ENCODE assay signal across 1 cellular context in the genomic region with DNA sequence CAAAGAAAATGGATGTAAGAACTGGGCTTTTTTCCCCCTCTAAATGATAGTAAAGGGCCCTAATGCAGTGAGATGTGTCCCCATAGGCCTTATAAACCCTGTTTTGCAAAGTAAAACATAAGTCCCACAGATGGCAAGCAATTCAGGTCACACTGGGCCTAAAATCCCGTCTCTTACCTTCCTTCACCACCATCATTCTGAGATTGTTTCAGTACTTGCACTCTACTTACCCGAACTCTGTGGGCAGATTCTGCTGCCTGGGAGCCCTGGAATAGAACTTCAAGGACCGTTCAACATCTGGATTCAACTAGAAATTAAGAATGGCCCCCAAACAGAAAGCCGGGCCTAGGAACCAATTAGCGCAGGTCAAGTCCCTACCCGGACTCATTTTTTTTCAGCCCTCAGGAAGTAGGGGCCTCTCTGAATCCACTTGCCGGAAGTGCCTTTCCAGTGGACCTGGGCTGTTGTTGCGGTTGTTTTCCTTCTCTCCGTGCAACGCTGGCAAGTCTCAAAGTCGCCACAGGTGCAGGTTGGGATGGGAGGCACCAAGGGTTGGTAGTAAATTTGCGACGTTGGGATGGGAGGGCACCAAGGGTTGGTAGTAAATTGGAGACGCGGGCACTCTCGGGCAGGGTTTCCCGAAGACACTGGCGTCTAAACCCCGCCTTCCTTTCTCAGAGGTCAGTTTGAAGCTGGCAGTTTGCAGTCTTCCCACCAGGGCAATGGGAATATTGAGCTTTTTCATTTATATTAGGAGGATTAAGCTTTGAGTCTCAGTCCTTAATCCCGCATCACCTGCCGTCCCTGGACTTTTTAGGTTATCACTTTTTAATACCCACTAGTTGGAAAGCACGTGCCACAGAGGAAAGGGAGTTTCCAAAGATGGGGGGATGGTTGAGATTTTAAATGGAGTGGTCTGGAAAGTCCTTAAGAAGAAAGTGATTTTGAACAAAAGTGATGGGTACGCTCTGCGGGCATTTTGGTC.
TF ChIP-seq lines count a peak whose summit lies in the region.

A gene with protein sequence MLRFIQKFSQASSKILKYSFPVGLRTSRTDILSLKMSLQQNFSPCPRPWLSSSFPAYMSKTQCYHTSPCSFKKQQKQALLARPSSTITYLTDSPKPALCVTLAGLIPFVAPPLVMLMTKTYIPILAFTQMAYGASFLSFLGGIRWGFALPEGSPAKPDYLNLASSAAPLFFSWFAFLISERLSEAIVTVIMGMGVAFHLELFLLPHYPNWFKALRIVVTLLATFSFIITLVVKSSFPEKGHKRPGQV (plus strand): TSS at position 429 of the 985 bp plus-strand sequence. CDS start 2,888 bp downstream, outside the sequence.

TF ChIP-seq in HepG2, 621 proteins besides CTCF, POLR2A, EP300 and RAD21 (continued from another document and continues in another):
- TF ChIP-seq, protein P1, sequence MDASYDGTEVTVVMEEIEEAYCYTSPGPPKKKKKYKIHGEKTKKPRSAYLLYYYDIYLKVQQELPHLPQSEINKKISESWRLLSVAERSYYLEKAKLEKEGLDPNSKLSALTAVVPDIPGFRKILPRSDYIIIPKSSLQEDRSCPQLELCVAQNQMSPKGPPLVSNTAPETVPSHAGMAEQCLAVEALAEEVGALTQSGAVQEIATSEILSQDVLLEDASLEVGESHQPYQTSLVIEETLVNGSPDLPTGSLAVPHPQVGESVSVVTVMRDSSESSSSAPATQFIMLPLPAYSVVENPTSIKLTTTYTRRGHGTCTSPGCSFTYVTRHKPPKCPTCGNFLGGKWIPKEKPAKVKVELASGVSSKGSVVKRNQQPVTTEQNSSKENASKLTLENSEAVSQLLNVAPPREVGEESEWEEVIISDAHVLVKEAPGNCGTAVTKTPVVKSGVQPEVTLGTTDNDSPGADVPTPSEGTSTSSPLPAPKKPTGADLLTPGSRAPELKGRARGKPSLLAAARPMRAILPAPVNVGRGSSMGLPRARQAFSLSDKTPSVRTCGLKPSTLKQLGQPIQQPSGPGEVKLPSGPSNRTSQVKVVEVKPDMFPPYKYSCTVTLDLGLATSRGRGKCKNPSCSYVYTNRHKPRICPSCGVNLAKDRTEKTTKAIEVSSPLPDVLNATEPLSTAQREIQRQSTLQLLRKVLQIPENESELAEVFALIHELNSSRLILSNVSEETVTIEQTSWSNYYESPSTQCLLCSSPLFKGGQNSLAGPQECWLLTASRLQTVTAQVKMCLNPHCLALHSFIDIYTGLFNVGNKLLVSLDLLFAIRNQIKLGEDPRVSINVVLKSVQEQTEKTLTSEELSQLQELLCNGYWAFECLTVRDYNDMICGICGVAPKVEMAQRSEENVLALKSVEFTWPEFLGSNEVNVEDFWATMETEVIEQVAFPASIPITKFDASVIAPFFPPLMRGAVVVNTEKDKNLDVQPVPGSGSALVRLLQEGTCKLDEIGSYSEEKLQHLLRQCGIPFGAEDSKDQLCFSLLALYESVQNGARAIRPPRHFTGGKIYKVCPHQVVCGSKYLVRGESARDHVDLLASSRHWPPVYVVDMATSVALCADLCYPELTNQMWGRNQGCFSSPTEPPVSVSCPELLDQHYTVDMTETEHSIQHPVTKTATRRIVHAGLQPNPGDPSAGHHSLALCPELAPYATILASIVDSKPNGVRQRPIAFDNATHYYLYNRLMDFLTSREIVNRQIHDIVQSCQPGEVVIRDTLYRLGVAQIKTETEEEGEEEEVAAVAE (CRISPR knock-in tag; IDR thresholded peaks at IDR 0.05; ENCODE audit: borderline replicate concordance), result 0 out of 2 replicates have a peak, but pooled peaks have one; percentile 42
- TF ChIP-seq, protein P2, sequence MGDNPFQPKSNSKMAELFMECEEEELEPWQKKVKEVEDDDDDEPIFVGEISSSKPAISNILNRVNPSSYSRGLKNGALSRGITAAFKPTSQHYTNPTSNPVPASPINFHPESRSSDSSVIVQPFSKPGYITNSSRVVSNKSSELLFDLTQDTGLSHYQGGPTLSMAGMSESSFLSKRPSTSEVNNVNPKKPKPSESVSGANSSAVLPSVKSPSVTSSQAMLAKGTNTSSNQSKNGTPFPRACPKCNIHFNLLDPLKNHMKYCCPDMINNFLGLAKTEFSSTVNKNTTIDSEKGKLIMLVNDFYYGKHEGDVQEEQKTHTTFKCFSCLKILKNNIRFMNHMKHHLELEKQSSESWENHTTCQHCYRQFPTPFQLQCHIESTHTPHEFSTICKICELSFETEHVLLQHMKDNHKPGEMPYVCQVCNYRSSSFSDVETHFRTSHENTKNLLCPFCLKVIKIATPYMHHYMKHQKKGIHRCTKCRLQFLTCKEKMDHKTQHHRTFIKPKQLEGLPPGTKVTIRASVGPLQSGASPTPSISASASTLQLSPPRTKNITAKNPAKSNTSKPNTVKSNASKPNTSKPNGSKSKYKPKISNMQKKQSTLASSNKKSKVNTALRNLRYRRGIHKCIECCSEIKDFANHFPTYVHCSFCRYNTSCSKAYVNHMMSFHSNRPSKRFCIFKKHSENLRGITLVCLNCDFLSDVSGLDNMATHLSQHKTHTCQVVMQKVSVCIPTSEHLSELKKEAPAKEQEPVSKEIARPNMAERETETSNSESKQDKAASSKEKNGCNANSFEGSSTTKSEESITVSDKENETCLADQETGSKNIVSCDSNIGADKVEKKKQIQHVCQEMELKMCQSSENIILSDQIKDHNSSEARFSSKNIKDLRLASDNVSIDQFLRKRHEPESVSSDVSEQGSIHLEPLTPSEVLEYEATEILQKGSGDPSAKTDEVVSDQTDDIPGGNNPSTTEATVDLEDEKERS (CRISPR knock-in tag; IDR thresholded peaks at IDR 0.05), result no peak
- TF ChIP-seq, protein P3, sequence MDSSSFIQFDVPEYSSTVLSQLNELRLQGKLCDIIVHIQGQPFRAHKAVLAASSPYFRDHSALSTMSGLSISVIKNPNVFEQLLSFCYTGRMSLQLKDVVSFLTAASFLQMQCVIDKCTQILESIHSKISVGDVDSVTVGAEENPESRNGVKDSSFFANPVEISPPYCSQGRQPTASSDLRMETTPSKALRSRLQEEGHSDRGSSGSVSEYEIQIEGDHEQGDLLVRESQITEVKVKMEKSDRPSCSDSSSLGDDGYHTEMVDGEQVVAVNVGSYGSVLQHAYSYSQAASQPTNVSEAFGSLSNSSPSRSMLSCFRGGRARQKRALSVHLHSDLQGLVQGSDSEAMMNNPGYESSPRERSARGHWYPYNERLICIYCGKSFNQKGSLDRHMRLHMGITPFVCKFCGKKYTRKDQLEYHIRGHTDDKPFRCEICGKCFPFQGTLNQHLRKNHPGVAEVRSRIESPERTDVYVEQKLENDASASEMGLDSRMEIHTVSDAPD (CRISPR knock-in tag; IDR thresholded peaks at IDR 0.05), result peak; percentile 59; the same call in 1 of the 2 replicates
- TF ChIP-seq, protein P4, sequence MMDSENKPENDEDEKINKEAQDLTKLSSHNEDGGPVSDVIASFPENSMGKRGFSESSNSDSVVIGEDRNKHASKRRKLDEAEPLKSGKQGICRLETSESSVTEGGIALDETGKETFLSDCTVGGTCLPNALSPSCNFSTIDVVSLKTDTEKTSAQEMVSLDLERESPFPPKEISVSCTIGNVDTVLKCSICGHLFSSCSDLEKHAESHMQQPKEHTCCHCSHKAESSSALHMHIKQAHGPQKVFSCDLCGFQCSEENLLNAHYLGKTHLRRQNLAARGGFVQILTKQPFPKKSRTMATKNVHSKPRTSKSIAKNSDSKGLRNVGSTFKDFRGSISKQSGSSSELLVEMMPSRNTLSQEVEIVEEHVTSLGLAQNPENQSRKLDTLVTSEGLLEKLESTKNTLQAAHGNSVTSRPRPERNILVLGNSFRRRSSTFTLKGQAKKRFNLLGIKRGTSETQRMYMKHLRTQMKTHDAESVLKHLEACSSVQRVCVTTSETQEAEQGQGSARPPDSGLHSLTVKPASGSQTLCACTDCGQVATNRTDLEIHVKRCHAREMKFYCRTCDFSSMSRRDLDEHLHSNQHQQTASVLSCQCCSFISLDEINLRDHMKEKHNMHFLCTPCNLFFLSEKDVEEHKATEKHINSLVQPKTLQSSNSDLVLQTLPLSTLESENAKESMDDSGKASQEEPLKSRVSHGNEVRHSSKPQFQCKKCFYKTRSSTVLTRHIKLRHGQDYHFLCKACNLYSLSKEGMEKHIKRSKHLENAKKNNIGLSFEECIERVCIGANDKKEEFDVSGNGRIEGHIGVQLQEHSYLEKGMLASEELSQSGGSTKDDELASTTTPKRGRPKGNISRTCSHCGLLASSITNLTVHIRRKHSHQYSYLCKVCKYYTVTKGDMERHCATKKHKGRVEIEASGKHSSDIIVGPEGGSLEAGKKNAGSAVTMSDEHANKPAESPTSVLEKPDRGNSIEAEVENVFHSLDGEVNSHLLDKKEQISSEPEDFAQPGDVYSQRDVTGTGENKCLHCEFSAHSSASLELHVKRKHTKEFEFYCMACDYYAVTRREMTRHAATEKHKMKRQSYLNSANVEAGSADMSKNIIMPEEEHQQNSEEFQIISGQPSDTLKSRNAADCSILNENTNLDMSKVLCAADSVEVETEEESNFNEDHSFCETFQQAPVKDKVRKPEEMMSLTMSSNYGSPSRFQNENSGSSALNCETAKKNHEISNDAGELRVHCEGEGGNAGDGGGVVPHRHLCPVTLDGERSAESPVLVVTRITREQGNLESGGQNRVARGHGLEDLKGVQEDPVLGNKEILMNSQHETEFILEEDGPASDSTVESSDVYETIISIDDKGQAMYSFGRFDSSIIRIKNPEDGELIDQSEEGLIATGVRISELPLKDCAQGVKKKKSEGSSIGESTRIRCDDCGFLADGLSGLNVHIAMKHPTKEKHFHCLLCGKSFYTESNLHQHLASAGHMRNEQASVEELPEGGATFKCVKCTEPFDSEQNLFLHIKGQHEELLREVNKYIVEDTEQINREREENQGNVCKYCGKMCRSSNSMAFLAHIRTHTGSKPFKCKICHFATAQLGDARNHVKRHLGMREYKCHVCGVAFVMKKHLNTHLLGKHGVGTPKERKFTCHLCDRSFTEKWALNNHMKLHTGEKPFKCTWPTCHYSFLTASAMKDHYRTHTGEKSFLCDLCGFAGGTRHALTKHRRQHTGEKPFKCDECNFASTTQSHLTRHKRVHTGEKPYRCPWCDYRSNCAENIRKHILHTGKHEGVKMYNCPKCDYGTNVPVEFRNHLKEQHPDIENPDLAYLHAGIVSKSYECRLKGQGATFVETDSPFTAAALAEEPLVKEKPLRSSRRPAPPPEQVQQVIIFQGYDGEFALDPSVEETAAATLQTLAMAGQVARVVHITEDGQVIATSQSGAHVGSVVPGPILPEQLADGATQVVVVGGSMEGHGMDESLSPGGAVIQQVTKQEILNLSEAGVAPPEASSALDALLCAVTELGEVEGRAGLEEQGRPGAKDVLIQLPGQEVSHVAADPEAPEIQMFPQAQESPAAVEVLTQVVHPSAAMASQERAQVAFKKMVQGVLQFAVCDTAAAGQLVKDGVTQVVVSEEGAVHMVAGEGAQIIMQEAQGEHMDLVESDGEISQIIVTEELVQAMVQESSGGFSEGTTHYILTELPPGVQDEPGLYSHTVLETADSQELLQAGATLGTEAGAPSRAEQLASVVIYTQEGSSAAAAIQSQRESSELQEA (CRISPR knock-in tag; IDR thresholded peaks at IDR 0.05; ENCODE audit: not compliant biosample characterization), result no peak
- TF ChIP-seq CENPX (CRISPR knock-in tag; IDR thresholded peaks at IDR 0.05) (no peak), NCOA2 (CRISPR knock-in tag; IDR thresholded peaks at IDR 0.05) (no peak), ZNF615 (CRISPR knock-in tag; IDR thresholded peaks at IDR 0.05; ENCODE audit: borderline replicate concordance) (no peak), ARHGAP35 (CRISPR knock-in tag; IDR thresholded peaks at IDR 0.05; ENCODE audit: borderline replicate concordance) (no peak), ZNF550 (CRISPR knock-in tag; IDR thresholded peaks at IDR 0.05; ENCODE audit: borderline replicate concordance) (no peak), POLR2AphosphoS5 (IDR thresholded peaks at IDR 0.05; ENCODE audit: low read depth, low read length) (peak; percentile 95), ZFX (CRISPR knock-in tag; IDR thresholded peaks at IDR 0.05; ENCODE audit: low read depth) (no peak; the same call in 1 of the 2 replicates), MAF1 (CRISPR knock-in tag; IDR thresholded peaks at IDR 0.05; ENCODE audit: borderline replicate concordance) (no peak), CEBPG (CRISPR knock-in tag; IDR thresholded peaks at IDR 0.05) (no peak), ISL2 (CRISPR knock-in tag; IDR thresholded peaks at IDR 0.05) (peak; percentile 66), ZNF44 (CRISPR knock-in tag; IDR thresholded peaks at IDR 0.05) (no peak), SNRNP70 (IDR thresholded peaks at IDR 0.05; ENCODE audit: low read depth, low read length) (no peak), PHF21A (CRISPR knock-in tag; IDR thresholded peaks at IDR 0.05) (peak; percentile 61; the same call in 1 of the 2 replicates), ZNF768 (CRISPR knock-in tag; IDR thresholded peaks at IDR 0.05) (no peak), TARDBP (CRISPR knock-in tag; IDR thresholded peaks at IDR 0.05) (peak; percentile 88), AHR (CRISPR knock-in tag; IDR thresholded peaks at IDR 0.05) (0 out of 2 replicates have a peak, but pooled peaks have one; percentile 22), PHB2 (IDR thresholded peaks at IDR 0.05; ENCODE audit: partially characterized antibody) (no peak)
- TF ChIP-seq, protein P5, sequence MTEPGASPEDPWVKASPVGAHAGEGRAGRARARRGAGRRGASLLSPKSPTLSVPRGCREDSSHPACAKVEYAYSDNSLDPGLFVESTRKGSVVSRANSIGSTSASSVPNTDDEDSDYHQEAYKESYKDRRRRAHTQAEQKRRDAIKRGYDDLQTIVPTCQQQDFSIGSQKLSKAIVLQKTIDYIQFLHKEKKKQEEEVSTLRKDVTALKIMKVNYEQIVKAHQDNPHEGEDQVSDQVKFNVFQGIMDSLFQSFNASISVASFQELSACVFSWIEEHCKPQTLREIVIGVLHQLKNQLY (CRISPR knock-in tag; IDR thresholded peaks at IDR 0.05), result 0 out of 2 replicates have a peak, but pooled peaks have one; percentile 10
- TF ChIP-seq, protein P6, sequence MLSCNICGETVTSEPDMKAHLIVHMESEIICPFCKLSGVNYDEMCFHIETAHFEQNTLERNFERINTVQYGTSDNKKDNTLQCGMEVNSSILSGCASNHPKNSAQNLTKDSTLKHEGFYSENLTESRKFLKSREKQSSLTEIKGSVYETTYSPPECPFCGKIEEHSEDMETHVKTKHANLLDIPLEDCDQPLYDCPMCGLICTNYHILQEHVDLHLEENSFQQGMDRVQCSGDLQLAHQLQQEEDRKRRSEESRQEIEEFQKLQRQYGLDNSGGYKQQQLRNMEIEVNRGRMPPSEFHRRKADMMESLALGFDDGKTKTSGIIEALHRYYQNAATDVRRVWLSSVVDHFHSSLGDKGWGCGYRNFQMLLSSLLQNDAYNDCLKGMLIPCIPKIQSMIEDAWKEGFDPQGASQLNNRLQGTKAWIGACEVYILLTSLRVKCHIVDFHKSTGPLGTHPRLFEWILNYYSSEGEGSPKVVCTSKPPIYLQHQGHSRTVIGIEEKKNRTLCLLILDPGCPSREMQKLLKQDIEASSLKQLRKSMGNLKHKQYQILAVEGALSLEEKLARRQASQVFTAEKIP (CRISPR knock-in tag; IDR thresholded peaks at IDR 0.05; ENCODE audit: borderline replicate concordance), result no peak
- TF ChIP-seq, protein P7, sequence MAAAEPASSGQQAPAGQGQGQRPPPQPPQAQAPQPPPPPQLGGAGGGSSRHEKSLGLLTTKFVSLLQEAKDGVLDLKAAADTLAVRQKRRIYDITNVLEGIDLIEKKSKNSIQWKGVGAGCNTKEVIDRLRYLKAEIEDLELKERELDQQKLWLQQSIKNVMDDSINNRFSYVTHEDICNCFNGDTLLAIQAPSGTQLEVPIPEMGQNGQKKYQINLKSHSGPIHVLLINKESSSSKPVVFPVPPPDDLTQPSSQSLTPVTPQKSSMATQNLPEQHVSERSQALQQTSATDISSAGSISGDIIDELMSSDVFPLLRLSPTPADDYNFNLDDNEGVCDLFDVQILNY (CRISPR knock-in tag; conservative IDR thresholded peaks at IDR 0.05), result no peak
- TF ChIP-seq, protein P8, sequence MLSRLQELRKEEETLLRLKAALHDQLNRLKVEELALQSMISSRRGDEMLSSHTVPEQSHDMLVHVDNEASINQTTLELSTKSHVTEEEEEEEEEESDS (CRISPR knock-in tag; IDR thresholded peaks at IDR 0.05; ENCODE audit: borderline replicate concordance), result no peak; the same call in 1 of the 2 replicates
